Comparison of ENCODE assay signal across 8 cellular contexts in genomic region chr7:23467731-23468720, GRCh38. TPM values are rescaled to one million over a fixed set of nuclear protein-coding genes. Genes with fewer than 3 reads are reported as not detected.
DNase-seq lines count a peak whose midpoint lies in the region; ATAC-seq, FAIRE-seq and TF ChIP-seq lines count a peak whose summit lies in the region.

No MANE protein-coding gene starts in this region.

- H3K36me3 Mint-ChIP-seq in CD8-positive, alpha-beta T cell, result no peaks in the 10 kb centered on the region
- H3K36me3 Mint-ChIP-seq in dendritic cell treated with granulocyte-macrophage colony-stimulating factor and Interleukin-4, amounts not matched to agents 40 ng/mL and 50 ng/mL, for 4 days (ENCODE audit: low read depth), result no peaks in the 10 kb centered on the region
- peaks cover 13% of the 10 kb centered on the region for H3K36me3 Mint-ChIP-seq in neural progenitor cell

- H3K9me3 ChIP-seq in CD8-positive, alpha-beta T cell (ENCODE audit: low read length), result no peaks in the 10 kb centered on the region
- no peaks in the 10 kb centered on the region for H3K9me3 ChIP-seq in neural progenitor cell (ENCODE audit: low read depth)

- POLR2A ChIA-PET in CD8-positive, alpha-beta T cell (lab: Charles Lee), result no interaction called here

- CTCF ChIA-PET in CD8-positive, alpha-beta T cell (lab: Charles Lee), result interaction anchor here (1.2 kb wide), 1 partner anchor 195 kb away, joined by 6 read pairs; no protein-coding TSS in a partner anchor

- no peak for DNase-seq in CD8-positive, alpha-beta T cell
- DNase-seq in RPMI7951 (ENCODE audit: low read depth) (peak; percentile 59), neural progenitor cell (ENCODE audit: low spot score) (peak; percentile 78), iPS-NIHi7 (ENCODE audit: extremely low spot score) (no peak), D721Med (ENCODE audit: insufficient read length, low spot score) (no peak)

- ATAC-seq in CD8-positive, alpha-beta T cell, result peak; percentile 19
- ATAC-seq in GM21723 (IDR thresholded peaks at IDR 0.05; ENCODE audit: unreplicated experiment) (peak; percentile 16), HG02981 (IDR thresholded peaks at IDR 0.05; ENCODE audit: unreplicated experiment) (no peak)

- intact Hi-C loops in CD8-positive, alpha-beta T cell (cut with DNase I, micrococcal nuclease), result no loop called here
- intact Hi-C loops in dendritic cell treated with granulocyte-macrophage colony-stimulating factor and Interleukin-4, amounts not matched to agents 40 ng/mL and 50 ng/mL, for 4 days (cut with micrococcal nuclease), result no loop called here

- peak overlapping the region; percentile 86 for H3K9ac ChIP-seq in neural progenitor cell

- H2AFZ ChIP-seq in neural progenitor cell (replicated peaks), result no peak overlapping the region

- H3K4me2 ChIP-seq in neural progenitor cell, result peak overlapping the region; percentile 96

- peaks cover 72% of the 10 kb centered on the region for H3K27me3 Mint-ChIP-seq in CD8-positive, alpha-beta T cell (ENCODE audit: low read depth)
- H3K27me3 Mint-ChIP-seq in dendritic cell treated with granulocyte-macrophage colony-stimulating factor and Interleukin-4, amounts not matched to agents 40 ng/mL and 50 ng/mL, for 4 days, result peaks cover 82% of the 10 kb centered on the region
- peaks cover 3% of the 10 kb centered on the region for H3K27me3 Mint-ChIP-seq in neural progenitor cell (ENCODE audit: insufficient read depth, low read depth)

- H3K79me2 ChIP-seq in neural progenitor cell (ENCODE audit: low read depth), result peaks cover 90% of the 10 kb centered on the region

- H3K27ac ChIP-seq in CD8-positive, alpha-beta T cell (ENCODE audit: low read depth, low read length), result no peak overlapping the region
- H3K27ac ChIP-seq in neural progenitor cell, result peak overlapping the region; percentile 67

- peak overlapping the region; percentile 60 for H3K4me3 Mint-ChIP-seq in CD8-positive, alpha-beta T cell
- peak overlapping the region; percentile 44 for H3K4me3 Mint-ChIP-seq in dendritic cell treated with granulocyte-macrophage colony-stimulating factor and Interleukin-4, amounts not matched to agents 40 ng/mL and 50 ng/mL, for 4 days
- H3K4me3 Mint-ChIP-seq in neural progenitor cell, result peak overlapping the region; percentile 98

- H3K9me3 Mint-ChIP-seq in CD8-positive, alpha-beta T cell, result peaks cover 2% of the 10 kb centered on the region
- no peaks in the 10 kb centered on the region for H3K9me3 Mint-ChIP-seq in dendritic cell treated with granulocyte-macrophage colony-stimulating factor and Interleukin-4, amounts not matched to agents 40 ng/mL and 50 ng/mL, for 4 days
- H3K9me3 Mint-ChIP-seq in neural progenitor cell, result peaks cover 3% of the 10 kb centered on the region

- TF ChIP-seq CTCF in CD8-positive, alpha-beta T cell (IDR thresholded peaks at IDR 0.05), result no peak
- TF ChIP-seq CTCF in neural progenitor cell (IDR thresholded peaks at IDR 0.05) (no peak), D721Med (IDR thresholded peaks at IDR 0.05; ENCODE audit: insufficient read depth, missing control alignments) (no peak)

- H3K4me3 ChIP-seq in CD8-positive, alpha-beta T cell (ENCODE audit: low read depth, low read length), result peak overlapping the region; percentile 21
- peak overlapping the region; percentile 94 for H3K4me3 ChIP-seq in neural progenitor cell

- H3F3A ChIP-seq in neural progenitor cell (ENCODE audit: low read depth), result peaks cover 68% of the 10 kb centered on the region

- peaks cover 63% of the 10 kb centered on the region for H4K20me1 ChIP-seq in neural progenitor cell (ENCODE audit: low read depth)

- H3K27ac Mint-ChIP-seq in CD8-positive, alpha-beta T cell, result no peak overlapping the region
- no peak overlapping the region for H3K27ac Mint-ChIP-seq in dendritic cell treated with granulocyte-macrophage colony-stimulating factor and Interleukin-4, amounts not matched to agents 40 ng/mL and 50 ng/mL, for 4 days
- peak overlapping the region; percentile 98 for H3K27ac Mint-ChIP-seq in neural progenitor cell

- H3K36me3 ChIP-seq in CD8-positive, alpha-beta T cell (ENCODE audit: insufficient read depth, low read length), result no peaks in the 10 kb centered on the region
- peaks cover 8% of the 10 kb centered on the region for H3K36me3 ChIP-seq in neural progenitor cell

- peaks cover 59% of the 10 kb centered on the region for H3K27me3 ChIP-seq in CD8-positive, alpha-beta T cell (ENCODE audit: insufficient read depth, low read length)
- H3K27me3 ChIP-seq in neural progenitor cell, result no peaks in the 10 kb centered on the region

- H3K4me1 Mint-ChIP-seq in CD8-positive, alpha-beta T cell (ENCODE audit: low read depth), result peaks cover 31% of the 10 kb centered on the region
- H3K4me1 Mint-ChIP-seq in dendritic cell treated with granulocyte-macrophage colony-stimulating factor and Interleukin-4, amounts not matched to agents 40 ng/mL and 50 ng/mL, for 4 days (ENCODE audit: low read depth), result peaks cover 40% of the 10 kb centered on the region
- H3K4me1 Mint-ChIP-seq in neural progenitor cell, result peaks cover 42% of the 10 kb centered on the region

- peaks cover 34% of the 10 kb centered on the region for H3K4me1 ChIP-seq in CD8-positive, alpha-beta T cell (ENCODE audit: insufficient read depth, low read length)
- H3K4me1 ChIP-seq in neural progenitor cell, result peaks cover 42% of the 10 kb centered on the region

- FAIRE-seq in D721Med (lab: Jason Lieb, UNC), result no peak

RNA-seq across cellular contexts. Expression of gene IGF2BP3, which starts 2.3 kb away (rescaled TPM):
- total RNA-seq in CD8-positive, alpha-beta T cell, result not detected
- 120 and 145 TPM in 2 replicates for total RNA-seq in RPMI7951 (2014; rRNA removed; shearing (Covaris generic))
- 172 and 242 TPM in 2 replicates for total RNA-seq in neural progenitor cell (ENCODE audit: low replicate concordance)

Comparison
In these comparisons a context has a peak if more than half of its experiments do, and no peak if none do; other contexts are left out.
1. DNase-seq: peak in RPMI7951 (single experiment) and neural progenitor cell (single experiment); none in CD8-positive, alpha-beta T cell (0 of 7), iPS-NIHi7 (single experiment) and D721Med (single experiment).
2. H3K4me3 Mint-ChIP-seq: peak in every context shown above with its lines; median percentile 98 in neural progenitor cell; 60 in CD8-positive, alpha-beta T cell; 44 in dendritic cell treated with granulocyte-macrophage colony-stimulating factor and Interleukin-4, amounts not matched to agents 40 ng/mL and 50 ng/mL, for 4 days.
3. RNA of gene IGF2BP3, which starts 2.3 kb away (total RNA-seq): 172 to 242 TPM in neural progenitor cell and 120 to 145 TPM in RPMI7951; not detected in CD8-positive, alpha-beta T cell; every median in the first group is over 100 times any median in the second.